In the genomic region with DNA sequence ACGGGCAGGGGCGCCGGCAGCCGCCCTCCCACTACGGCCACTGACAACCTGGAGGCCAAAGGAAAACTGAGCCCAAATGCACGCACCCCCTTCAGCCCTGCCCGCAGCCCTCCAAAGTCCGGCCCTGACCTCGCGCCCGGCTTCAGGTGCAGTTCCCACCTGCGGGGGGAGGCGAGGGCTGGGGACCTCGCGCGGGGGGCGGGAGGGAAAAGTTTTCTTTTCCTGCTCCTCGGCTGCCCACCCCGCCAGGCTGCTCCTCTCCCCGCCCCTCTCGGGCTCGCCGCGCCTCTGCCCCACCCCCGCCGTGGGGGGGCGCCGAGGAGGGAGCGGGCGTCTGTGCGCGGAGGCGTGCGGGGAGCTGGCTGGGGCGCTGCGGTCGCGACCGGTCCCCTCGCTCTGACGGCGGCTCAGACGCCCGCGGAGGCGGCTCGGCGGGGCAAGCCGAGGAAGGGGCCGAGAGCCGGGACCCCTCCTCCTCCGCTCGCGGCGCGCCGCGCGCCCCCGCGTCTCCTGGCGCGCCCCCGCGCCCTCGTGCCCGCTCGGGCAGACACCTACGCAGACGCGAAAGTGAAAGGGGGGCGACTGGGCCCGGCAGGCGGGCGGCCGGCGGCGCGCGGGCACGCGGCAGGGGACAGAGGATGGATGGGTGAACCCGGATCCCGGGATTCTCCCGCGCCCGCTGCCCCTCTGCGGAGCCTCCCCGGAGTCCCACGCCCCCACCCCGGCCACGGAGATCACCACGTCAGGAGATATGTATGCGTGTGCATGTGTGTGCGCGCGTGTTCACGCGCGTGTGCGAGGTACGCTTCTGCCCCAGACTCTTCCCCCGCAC, we compare ENCODE assay signal across 7 cellular contexts. TPM values are rescaled to one million over a fixed set of nuclear protein-coding genes. Genes with fewer than 3 reads are reported as not detected.
DNase-seq lines count a peak whose midpoint lies in the region; ATAC-seq and FAIRE-seq lines count a peak whose summit lies in the region.

No MANE protein-coding gene starts in this region.

- H3K36me3 ChIP-seq in neuron (ENCODE audit: insufficient read depth, low read length) (no peaks in the 10 kb centered on the region), subcutaneous abdominal adipose tissue (ENCODE audit: control insufficient read depth in 5 of 5, insufficient read depth in 5 of 5, low read length in 5 of 5) (no peaks in the 10 kb centered on the region)

- H3K4me3 ChIP-seq in neuron (ENCODE audit: low read length) (peak overlapping the region; percentile 38), subcutaneous abdominal adipose tissue (ENCODE audit: low read depth in 1 of 5, low read length in 5 of 5) (peak overlapping the region; percentile 80 to 100 (median 96))

- no peak for FAIRE-seq in frontal cortex (lab: Jason Lieb, UNC)

- H3K9ac ChIP-seq in subcutaneous abdominal adipose tissue (ENCODE audit: low read length in 5 of 5) = peak overlapping the region in 4 of 5 donors; percentile 64 to 86 (median 71)

- peak; percentile 27 for ATAC-seq in GM18867 (IDR thresholded peaks at IDR 0.05; ENCODE audit: unreplicated experiment)
- ATAC-seq in GM21447 (IDR thresholded peaks at IDR 0.05; ENCODE audit: unreplicated experiment) = no peak

- no peaks in the 10 kb centered on the region for H3K36me3 Mint-ChIP-seq in activated T-helper 2 cell treated with anti-CD3 and anti-CD28 coated beads, Interferon-gamma antibody, Interleukin-2, Interleukin-4, amounts not matched to agents 10 μg/mL and 5 μg/mL and 100 μg/mL, durations not matched to agents 14 hours and 24 hours and 36 hours (ENCODE audit: low read depth)

- DNase-seq in NCI-H510A treated with DMSO at 0.1 percent for 48 hours (lab: John Stamatoyannopoulos, UW) (peak; percentile 2), frontal cortex (ENCODE audit: low spot score in 2 of 2) (peak; percentile 63 to 68)
- DNase-seq in activated T-helper 2 cell treated with anti-CD3 and anti-CD28 coated beads, Interferon-gamma antibody, Interleukin-2, Interleukin-4, amounts not matched to agents 10 μg/mL and 5 μg/mL and 100 μg/mL, durations not matched to agents 14 hours and 24 hours and 36 hours (ENCODE audit: low spot score) = peak; percentile 32

- H3K4me1 ChIP-seq in neuron (ENCODE audit: insufficient read depth, low read length) (peaks cover 17% of the 10 kb centered on the region), subcutaneous abdominal adipose tissue (ENCODE audit: control insufficient read depth in 5 of 5, insufficient read depth in 5 of 5, low read length in 5 of 5) (peaks cover 0 to 57% (median 42%) of the 10 kb centered on the region in 5 donors)

- H2AFZ ChIP-seq in neuron (ENCODE audit: low read depth, low read length) = peak overlapping the region; percentile 73

- H3K9me3 ChIP-seq in neuron (ENCODE audit: low read length) (no peaks in the 10 kb centered on the region), subcutaneous abdominal adipose tissue (ENCODE audit: control insufficient read depth in 5 of 5, low read length in 5 of 5) (no peaks in the 10 kb centered on the region)

- peaks cover 21% of the 10 kb centered on the region for H3K4me1 Mint-ChIP-seq in activated T-helper 2 cell treated with anti-CD3 and anti-CD28 coated beads, Interferon-gamma antibody, Interleukin-2, Interleukin-4, amounts not matched to agents 10 μg/mL and 5 μg/mL and 100 μg/mL, durations not matched to agents 14 hours and 24 hours and 36 hours (ENCODE audit: low read depth)

- H3K27ac Mint-ChIP-seq in activated T-helper 2 cell treated with anti-CD3 and anti-CD28 coated beads, Interferon-gamma antibody, Interleukin-2, Interleukin-4, amounts not matched to agents 10 μg/mL and 5 μg/mL and 100 μg/mL, durations not matched to agents 14 hours and 24 hours and 36 hours = no peak overlapping the region

- peak overlapping the region; percentile 37 for H3K27ac ChIP-seq in subcutaneous abdominal adipose tissue (ENCODE audit: low read depth, low read length)

- peaks cover 56% of the 10 kb centered on the region for H3K27me3 Mint-ChIP-seq in activated T-helper 2 cell treated with anti-CD3 and anti-CD28 coated beads, Interferon-gamma antibody, Interleukin-2, Interleukin-4, amounts not matched to agents 10 μg/mL and 5 μg/mL and 100 μg/mL, durations not matched to agents 14 hours and 24 hours and 36 hours (ENCODE audit: low read depth)

- intact Hi-C loops in activated T-helper 2 cell treated with anti-CD3 and anti-CD28 coated beads, Interferon-gamma antibody, Interleukin-2, Interleukin-4, amounts not matched to agents 10 μg/mL and 5 μg/mL and 100 μg/mL, durations not matched to agents 14 hours and 24 hours and 36 hours (cut with micrococcal nuclease) = loop anchor here (10.0 kb wide), 1 partner anchor 760 kb away; a partner anchor contains a TSS

- H3K9me3 Mint-ChIP-seq in activated T-helper 2 cell treated with anti-CD3 and anti-CD28 coated beads, Interferon-gamma antibody, Interleukin-2, Interleukin-4, amounts not matched to agents 10 μg/mL and 5 μg/mL and 100 μg/mL, durations not matched to agents 14 hours and 24 hours and 36 hours = no peaks in the 10 kb centered on the region

- peaks cover 60% of the 10 kb centered on the region for H3K27me3 ChIP-seq in neuron (ENCODE audit: insufficient read depth, low read length)
- no peaks in the 10 kb centered on the region for H3K27me3 ChIP-seq in subcutaneous abdominal adipose tissue (ENCODE audit: control insufficient read depth in 5 of 5, insufficient read depth in 4 of 5, low read length in 5 of 5)

- peak overlapping the region; percentile 80 for H3K4me3 Mint-ChIP-seq in activated T-helper 2 cell treated with anti-CD3 and anti-CD28 coated beads, Interferon-gamma antibody, Interleukin-2, Interleukin-4, amounts not matched to agents 10 μg/mL and 5 μg/mL and 100 μg/mL, durations not matched to agents 14 hours and 24 hours and 36 hours (ENCODE audit: low read depth)

RNA-seq across cellular contexts. Expression of a gene that starts 3.1 kb away (rescaled TPM):
- total RNA-seq in activated T-helper 2 cell treated with anti-CD3 and anti-CD28 coated beads, Interferon-gamma antibody, Interleukin-2, Interleukin-4, amounts not matched to agents 10 μg/mL and 5 μg/mL and 100 μg/mL, durations not matched to agents 14 hours and 24 hours and 36 hours = 0.21 and 0.32 TPM in 2 replicates
- total RNA-seq in frontal cortex = 5.7 TPM

Comparison
In these comparisons a context has a peak if more than half of its experiments do, and no peak if none do; other contexts are left out.
1. DNase-seq: peak in every context shown above with its lines; median percentile 66 in frontal cortex; 32 in activated T-helper 2 cell treated with anti-CD3 and anti-CD28 coated beads, Interferon-gamma antibody, Interleukin-2, Interleukin-4, amounts not matched to agents 10 μg/mL and 5 μg/mL and 100 μg/mL, durations not matched to agents 14 hours and 24 hours and 36 hours; 2 in NCI-H510A treated with DMSO at 0.1 percent for 48 hours.